In genomic region chr5:126801174-126801991, GRCh38 we compare ENCODE assay signal across 17 cellular contexts. TPM values are rescaled to one million over a fixed set of nuclear protein-coding genes. Genes with fewer than 3 reads are reported as not detected.
A peak's percentile ranks its signal among the peaks of the same experiment; 100 is the strongest.
DNase-seq lines count a peak whose midpoint lies in the region; ATAC-seq, FAIRE-seq and TF ChIP-seq lines count a peak whose summit lies in the region.
"Had no signal": no experiment of that assay in that cellular context is flagged by ENCODE, and none has a peak within 500 bp of the region (broad histone marks: within the 10 kb centered on the region; RNA-seq: fewer than 3 reads in every experiment).

No MANE protein-coding gene starts in this region.

- intact Hi-C loops in HepG2 (cut with micrococcal nuclease; ENCODE audit: unreplicated experiment), result loop anchor here (5.0 kb wide), 1 partner anchor 124 kb away; no protein-coding TSS in a partner anchor
- intact Hi-C loops in right lobe of liver (cut with DNase I), result no loop called here

- H3K36me3 ChIP-seq in HepG2 (replicated peaks in 1 of 2; ENCODE audit: control insufficient read depth in 1 of 2, insufficient read depth in 2 of 2, low read length in 2 of 2) (peaks cover 2 to 14% of the 10 kb centered on the region in 2 experiments), right lobe of liver (no peaks in the 10 kb centered on the region)
- H3K36me3 ChIP-seq: ascending aorta, thoracic aorta had no signal

- ATAC-seq in HepG2 (no peak), right lobe of liver (no peak), HG03342 (IDR thresholded peaks at IDR 0.05; ENCODE audit: unreplicated experiment) (peak; percentile 3), GM18909 (IDR thresholded peaks at IDR 0.05; ENCODE audit: poor library complexity, unreplicated experiment) (no peak), GM19395 (IDR thresholded peaks at IDR 0.05; ENCODE audit: unreplicated experiment) (no peak)

- H3K27me3 Mint-ChIP-seq in activated naive CD8-positive, alpha-beta T cell, result no peaks in the 10 kb centered on the region
- no peaks in the 10 kb centered on the region for H3K27me3 Mint-ChIP-seq in progenitor cell of endocrine pancreas

- H3K9me3 ChIP-seq in HepG2 (ENCODE audit: low read length) (no peaks in the 10 kb centered on the region), right lobe of liver (no peaks in the 10 kb centered on the region)
- H3K9me3 ChIP-seq: ascending aorta, BE2C, left lung, thoracic aorta had no signal

- POLR2A ChIA-PET in HepG2 (lab: Yijun Ruan, JAX), result no interaction called here

- no peak overlapping the region for H3K9ac ChIP-seq in HepG2 (ENCODE audit: insufficient read depth, low read depth, low read length)

- no TSS peak for BruUV-seq in HepG2 (replicated peaks; lab: Mats Ljungman, UMichigan)

- TF ChIP-seq CTCF in HepG2 (CRISPR knock-in tag; IDR thresholded peaks at IDR 0.05), result no peak
- TF ChIP-seq CTCF in right lobe of liver (IDR thresholded peaks at IDR 0.05), result no peak
- no peak for TF ChIP-seq CTCF in progenitor cell of endocrine pancreas (IDR thresholded peaks at IDR 0.05; ENCODE audit: unreplicated experiment)

- no peak overlapping the region for H3K4me2 ChIP-seq in HepG2 (ENCODE audit: low read depth, low read length)

- DNase-seq in HepG2 (ENCODE audit: low spot score) (no peak), right lobe of liver (no peak), progenitor cell of endocrine pancreas (ENCODE audit: low spot score, unreplicated experiment) (no peak), hippocampal formation (lab: John Stamatoyannopoulos, UW) (no peak)
- DNase-seq: BE2C; left lung; NCI-H1105; NCI-H2227 treated with DMSO at 0.1 percent for 48 hours; NK-92 treated with Interleukin-12 subunit alpha and Interleukin-12 subunit beta, amount 100 ng/mL, for 24 hours; stimulated activated CD4-positive, alpha-beta T cell treated with anti-CD3 and anti-CD28 coated beads, Interleukin-1b, Interleukin-23, amount 100 ng/mL, for 48 hours had no signal

- H3K79me2 ChIP-seq in HepG2 (ENCODE audit: insufficient read depth, low read length), result peaks cover 68% of the 10 kb centered on the region

- 87% methylated on average over 4 of the region's 4 CpGs for WGBS in HepG2 (ENCODE audit: low lambda C conversion rate)
- 86% methylated on average over 4 of the region's 4 CpGs for WGBS in right lobe of liver (ENCODE audit: insufficient coverage, low coverage, low lambda C conversion rate, missing lambda C conversion rate)

- TF ChIP-seq EP300 in HepG2 (IDR thresholded peaks at IDR 0.05; ENCODE audit: low read depth in 2 of 2, low read length in 2 of 2) (no peak), HepG2 (CRISPR knock-in tag; IDR thresholded peaks at IDR 0.05; ENCODE audit: borderline replicate concordance) (no peak)

- H3K27me3 ChIP-seq in HepG2 (ENCODE audit: control insufficient read depth in 1 of 2, insufficient read depth in 2 of 2, low read length in 2 of 2) (no peaks in the 10 kb centered on the region), right lobe of liver (no peaks in the 10 kb centered on the region)
- H3K27me3 ChIP-seq: ascending aorta, BE2C, left lung had no signal

- H3K4me3 Mint-ChIP-seq in activated naive CD8-positive, alpha-beta T cell, result no peak overlapping the region
- H3K4me3 Mint-ChIP-seq in progenitor cell of endocrine pancreas (ENCODE audit: low read depth), result no peak overlapping the region

- in situ Hi-C loops in HepG2 (cut with HindIII; ENCODE audit: extremely low pct_ligation_motif_present, low pct_unique_long_range_greater_than_20kb), result loop anchor here (10.0 kb wide), 1 partner anchor 147 kb away; no protein-coding TSS in a partner anchor

- H4K20me1 ChIP-seq in HepG2 (ENCODE audit: insufficient read depth, low read length), result peaks cover 1% of the 10 kb centered on the region; the same call in 1 of the 2 replicates

- CTCF ChIA-PET in HepG2 (lab: Yijun Ruan, JAX; ENCODE audit: low intra/inter-chr PET ratio, low total read pairs), result interaction anchor here (1.5 kb wide), 1 partner anchor 145 kb away, joined by 5 read pairs; no protein-coding TSS in a partner anchor

- FAIRE-seq in HepG2 (lab: Jason Lieb, UNC), result no peak

- H3K4me3 ChIP-seq in HepG2 (replicated peaks in 1 of 3; ENCODE audit: insufficient read depth in 1 of 3, low read depth in 2 of 3, low read length in 3 of 3) (no peak overlapping the region), right lobe of liver (no peak overlapping the region)
- H3K4me3 ChIP-seq: ascending aorta, left lung, thoracic aorta had no signal

- H2AFZ ChIP-seq in HepG2 (ENCODE audit: low read length), result no peak overlapping the region

- H3K27ac ChIP-seq in HepG2 (ENCODE audit: extremely low read length, insufficient read depth, low read length) (no peak overlapping the region), right lobe of liver (no peak overlapping the region)
- H3K27ac ChIP-seq: ascending aorta, left lung, thoracic aorta, VCaP had no signal

- peaks cover 5% of the 10 kb centered on the region for H3K36me3 Mint-ChIP-seq in activated naive CD8-positive, alpha-beta T cell
- peaks cover 15% of the 10 kb centered on the region for H3K36me3 Mint-ChIP-seq in progenitor cell of endocrine pancreas (ENCODE audit: insufficient read depth)

- H3K4me1 ChIP-seq in HepG2 (ENCODE audit: insufficient read depth, low read length) (peaks cover 2% of the 10 kb centered on the region), right lobe of liver (no peaks in the 10 kb centered on the region)
- H3K4me1 ChIP-seq: BE2C had no signal

- TF ChIP-seq POLR2A in HepG2 (IDR thresholded peaks at IDR 0.05; ENCODE audit: insufficient read depth in 1 of 2, low read depth in 2 of 2, low read length in 2 of 2) (no peak), right lobe of liver (IDR thresholded peaks at IDR 0.05) (no peak)

- peak overlapping the region; percentile 22 for H3K27ac Mint-ChIP-seq in activated naive CD8-positive, alpha-beta T cell
- no peak overlapping the region for H3K27ac Mint-ChIP-seq in progenitor cell of endocrine pancreas

- no peaks in the 10 kb centered on the region for H3K9me3 Mint-ChIP-seq in activated naive CD8-positive, alpha-beta T cell (ENCODE audit: low read depth)
- peaks cover 4% of the 10 kb centered on the region for H3K9me3 Mint-ChIP-seq in progenitor cell of endocrine pancreas (ENCODE audit: low read depth)

- TF ChIP-seq RAD21 in HepG2 (CRISPR knock-in tag; IDR thresholded peaks at IDR 0.05), result no peak

- peaks cover 34% of the 10 kb centered on the region for H3K4me1 Mint-ChIP-seq in activated naive CD8-positive, alpha-beta T cell (ENCODE audit: low read depth)
- peaks cover 3% of the 10 kb centered on the region for H3K4me1 Mint-ChIP-seq in progenitor cell of endocrine pancreas (ENCODE audit: low read depth)

TF ChIP-seq in HepG2, 621 proteins besides CTCF, POLR2A, EP300 and RAD21:
- TF ChIP-seq ZNF468 (CRISPR knock-in tag; IDR thresholded peaks at IDR 0.05) (no peak), ZSCAN31 (CRISPR knock-in tag; IDR thresholded peaks at IDR 0.05; ENCODE audit: low read depth) (no peak), CEBPB (IDR thresholded peaks at IDR 0.05; ENCODE audit: borderline replicate concordance, low read depth, low read length) (peak; percentile 62; the same call in 1 of the 2 replicates)
TF ChIP-seq in HepG2: peak in this region for 1.

RNA-seq across cellular contexts. Expression of gene LMNB1, which starts 24.4 kb away (rescaled TPM):
- total RNA-seq in HepG2 (2016; rRNA removed; fragmentation: Illumina TruSeq; extraction: Trizol) (159 and 197 TPM in 2 replicates), right lobe of liver (10 to 100 TPM in 1 of 6 experiments, 1 to 10 TPM in 5; 3.3 to 13.3 (median 7.1) TPM), progenitor cell of endocrine pancreas (149 and 152 TPM in 2 replicates)
- 24.4 and 30.1 TPM in 2 replicates for total RNA-seq in HepG2 (2016; cell fraction: cytosol; rRNA removed; fragmentation: Illumina TruSeq; extraction: Trizol; ENCODE audit: low read depth)
- total RNA-seq in HepG2 (2016; cell fraction: insoluble cytoplasmic fraction; rRNA removed; fragmentation: Illumina TruSeq; extraction: Trizol), result 162 and 188 TPM in 2 replicates
- total RNA-seq in HepG2 (2016; cell fraction: membrane; rRNA removed; fragmentation: Illumina TruSeq; extraction: Trizol), result 36.3 and 45.4 TPM in 2 replicates
- 80.6 and 88.8 TPM in 2 replicates for total RNA-seq in HepG2 (2016; cell fraction: nucleus; rRNA removed; fragmentation: Illumina TruSeq; extraction: Trizol)
- polyA plus RNA-seq in HepG2 (2011; rRNA removed), result 9.9 and 12.5 TPM in 2 replicates
- 8.1 and 13.8 TPM in 2 replicates for polyA plus RNA-seq in HepG2 (2011; cell fraction: cytosol; rRNA removed)
- polyA plus RNA-seq in HepG2 (2011; cell fraction: nucleus; rRNA removed), result 14.2 and 19.9 TPM in 2 replicates
- 25.9 and 47.7 TPM in 2 replicates for polyA plus RNA-seq in HepG2 (2012)
- polyA plus RNA-seq in HepG2 (2016; cell fraction: cytosol; fragmentation: Illumina TruSeq; extraction: Trizol; ENCODE audit: low read depth), result 4.3 and 4.9 TPM in 2 replicates
- 152 and 154 TPM in 2 replicates for polyA plus RNA-seq in HepG2 (2016; cell fraction: insoluble cytoplasmic fraction; fragmentation: Illumina TruSeq; extraction: Trizol; ENCODE audit: low read depth)
- 12.8 and 14.1 TPM in 2 replicates for polyA plus RNA-seq in HepG2 (2016; cell fraction: membrane; fragmentation: Illumina TruSeq; extraction: Trizol; ENCODE audit: low read depth)
- 79.0 and 82.9 TPM in 2 replicates for polyA plus RNA-seq in HepG2 (2016; cell fraction: nucleus; fragmentation: Illumina TruSeq; extraction: Trizol; ENCODE audit: insufficient read depth, low read depth)
- 17.8 and 31.3 TPM in 2 replicates for polyA minus RNA-seq in HepG2 (2011; rRNA and poly(A)+ RNA removed; ENCODE audit: low replicate concordance)
- 15.0 and 18.4 TPM in 2 replicates for polyA minus RNA-seq in HepG2 (2011; cell fraction: cytosol; rRNA and poly(A)+ RNA removed)
- 15.9 and 17.9 TPM in 2 replicates for polyA minus RNA-seq in HepG2 (2011; cell fraction: nucleus; rRNA and poly(A)+ RNA removed)
